7 cellular contexts compared by ENCODE assay signal in genomic region chr3:146550743-146551510, GRCh38. TPM values are rescaled to one million over a fixed set of nuclear protein-coding genes. Genes with fewer than 3 reads are reported as not detected.
DNase-seq lines count a peak whose midpoint lies in the region; ATAC-seq and TF ChIP-seq lines count a peak whose summit lies in the region.

No MANE protein-coding gene starts in this region.

- peak; percentile 85 for ATAC-seq in GM18867 (IDR thresholded peaks at IDR 0.05; ENCODE audit: unreplicated experiment)
- ATAC-seq in HG02588 (IDR thresholded peaks at IDR 0.05; ENCODE audit: unreplicated experiment): peak; percentile 78
- no peak for ATAC-seq in heart right ventricle

- no peaks in the 10 kb centered on the region for H3K9me3 ChIP-seq in heart right ventricle

- peaks cover 0 to 19% (median 0%) of the 10 kb centered on the region in 9 donors for H3K4me1 ChIP-seq in heart right ventricle

- peak overlapping the region in 1 of 10 donors; percentile 2 for H3K27ac ChIP-seq in heart right ventricle

- intact Hi-C loops in heart right ventricle (cut with DNase I): no loop called here

- H3K4me3 ChIP-seq in fibroblast of pulmonary artery (replicated peaks; ENCODE audit: low read depth, low read length): no peak overlapping the region
- H3K4me3 ChIP-seq in heart right ventricle: no peak overlapping the region

- H3K36me3 ChIP-seq in heart right ventricle: no peaks in the 10 kb centered on the region

- DNase-seq in MV-4-11 (lab: John Stamatoyannopoulos, UW): peak; percentile 36
- DNase-seq in fibroblast of pulmonary artery (ENCODE audit: low read depth): peak; percentile 87
- no peak for DNase-seq in COR-L47 (lab: John Stamatoyannopoulos, UW)
- DNase-seq in heart right ventricle: no peak
- DNase-seq in pons (ENCODE audit: low spot score): no peak

- TF ChIP-seq CTCF in fibroblast of pulmonary artery (IDR thresholded peaks at IDR 0.05; ENCODE audit: low read length, missing control alignments) (no peak), heart right ventricle (IDR thresholded peaks at IDR 0.05) (no peak)

- WGBS in heart right ventricle, 2 donors: 90 to 92% methylated on average over 5 of the region's 5 CpGs

- H3K27me3 ChIP-seq in heart right ventricle: no peaks in the 10 kb centered on the region

RNA-seq across cellular contexts. Expression of gene PLSCR1, which starts 6.5 kb away (rescaled TPM):
- total RNA-seq in heart right ventricle: 10 to 100 TPM; 11.7 to 72.6 (median 22.5) TPM
- polyA plus RNA-seq in heart right ventricle: 10 to 100 TPM; 12.1 to 16.9 TPM

RNA-seq across cellular contexts. Expression of gene PLSCR5, which starts 54.2 kb away (rescaled TPM):
- not detected for total RNA-seq in heart right ventricle
- polyA plus RNA-seq in heart right ventricle: not detected

Comparison
In these comparisons a context has a peak if more than half of its experiments do, and no peak if none do; other contexts are left out.
1. ATAC-seq: peak in GM18867 (single experiment) and HG02588 (single experiment); none in heart right ventricle (0 of 8).
2. DNase-seq: peak in MV-4-11 (single experiment) and fibroblast of pulmonary artery (single experiment); none in COR-L47 (single experiment), heart right ventricle (0 of 2) and pons (single experiment).